In genomic region chr5:75335952-75336624, GRCh38 we compare ENCODE assay signal across 8 cellular contexts. TPM values are rescaled to one million over a fixed set of nuclear protein-coding genes. Genes with fewer than 3 reads are reported as not detected.
A peak's percentile ranks its signal among the peaks of the same experiment; 100 is the strongest.
DNase-seq lines count a peak whose midpoint lies in the region; ATAC-seq, FAIRE-seq and TF ChIP-seq lines count a peak whose summit lies in the region.

No MANE protein-coding gene starts in this region.

- peak overlapping the region; percentile 96 for H3K27ac ChIP-seq in SK-N-MC
- H3K27ac ChIP-seq in mucosa of rectum (ENCODE audit: low read depth in 2 of 2, low read length in 2 of 2), result peak overlapping the region; percentile 91 to 92

- no peaks in the 10 kb centered on the region for H3K9me2 ChIP-seq in Loucy (replicated peaks; ENCODE audit: low read depth, low read length)

- ATAC-seq in esophagus mucosa, result peak; percentile 81

- no peaks in the 10 kb centered on the region for H3F3A ChIP-seq in Loucy (ENCODE audit: low read depth)

- H3K27me3 ChIP-seq in BJ (ENCODE audit: control insufficient read depth, insufficient read depth, low read length) (no peaks in the 10 kb centered on the region), Loucy (ENCODE audit: insufficient read depth, low read length, poor library complexity, severe bottlenecking) (no peaks in the 10 kb centered on the region), mucosa of rectum (ENCODE audit: control insufficient read depth in 2 of 2, insufficient read depth in 2 of 2, low read length in 2 of 2) (no peaks in the 10 kb centered on the region)

- no peaks in the 10 kb centered on the region for H3K36me3 ChIP-seq in BJ (ENCODE audit: control insufficient read depth, insufficient read depth, low read length)
- no peaks in the 10 kb centered on the region; the same call in 1 of the 2 replicates for H3K36me3 ChIP-seq in Loucy (ENCODE audit: insufficient read depth, low read length)
- peaks cover 20% of the 10 kb centered on the region for H3K36me3 ChIP-seq in SK-N-MC (ENCODE audit: insufficient read depth, low read length)
- H3K36me3 ChIP-seq in mucosa of rectum (ENCODE audit: control insufficient read depth in 2 of 2, insufficient read depth in 2 of 2, low read length in 2 of 2), result no peaks in the 10 kb centered on the region

- peaks cover 41% of the 10 kb centered on the region for H3K79me2 ChIP-seq in Loucy (ENCODE audit: insufficient read depth, low read length)

- TF ChIP-seq CTCF in BJ (IDR thresholded peaks at IDR 0.05; ENCODE audit: insufficient read depth, low read depth, low read length), result peak; percentile 59
- no peak for TF ChIP-seq CTCF in Loucy (conservative IDR thresholded peaks at IDR 0.05; ENCODE audit: low read length)

- H3K4me1 ChIP-seq in Loucy (ENCODE audit: insufficient read depth, low read length, poor library complexity, severe bottlenecking), result peaks cover 36% of the 10 kb centered on the region
- H3K4me1 ChIP-seq in mucosa of rectum (ENCODE audit: control insufficient read depth in 2 of 2, insufficient read depth in 2 of 2, low read length in 2 of 2), result peaks cover 6 to 13% of the 10 kb centered on the region in 2 donors

- CTCF ChIA-PET in BJ (lab: Yijun Ruan, JAX), result interaction anchor here (1.6 kb wide), 1 partner anchor 282 kb away, joined by 4 read pairs; no protein-coding TSS in a partner anchor

- H3K9me3 ChIP-seq in Loucy (ENCODE audit: insufficient read depth, low read depth, low read length) (no peaks in the 10 kb centered on the region), SK-N-MC (ENCODE audit: low read depth, low read length) (no peaks in the 10 kb centered on the region), mucosa of rectum (ENCODE audit: control insufficient read depth in 2 of 2, low read length in 2 of 2) (no peaks in the 10 kb centered on the region)

- peak overlapping the region; percentile 59; the same call in 1 of the 2 replicates for H2AFZ ChIP-seq in Loucy (ENCODE audit: low read length)

- peaks cover 37% of the 10 kb centered on the region for H4K20me1 ChIP-seq in Loucy (ENCODE audit: insufficient read depth, low read length, poor library complexity, severe bottlenecking)

- H3K4me2 ChIP-seq in Loucy (ENCODE audit: low read depth, low read length, poor library complexity, severe bottlenecking), result peak overlapping the region; percentile 82

- H3K4me3 ChIP-seq in BJ (ENCODE audit: low read depth, low read length), result peak overlapping the region; percentile 64
- peak overlapping the region; percentile 74 for H3K4me3 ChIP-seq in Loucy (ENCODE audit: low read length, poor library complexity, severe bottlenecking)
- peak overlapping the region; percentile 90 for H3K4me3 ChIP-seq in SK-N-MC
- peak overlapping the region; percentile 92 to 95 for H3K4me3 ChIP-seq in mucosa of rectum (ENCODE audit: low read length in 2 of 2)

- POLR2A ChIA-PET in BJ (lab: Charles Lee), result no interaction called here

- peak; percentile 8 for FAIRE-seq in GM19239 (lab: Jason Lieb, UNC)

- DNase-seq in BJ (ENCODE audit: low read depth), result peak; percentile 38
- peak; percentile 18 for DNase-seq in GM19239 (ENCODE audit: insufficient read length, low spot score)
- DNase-seq in SK-N-MC (ENCODE audit: low read depth, low spot score), result peak; percentile 62
- DNase-seq in epidermal melanocyte (ENCODE audit: insufficient read length, low spot score), result no peak
- no peak for DNase-seq in activated T-cell treated with anti-CD3 and anti-CD28 coated beads, Interleukin-2, amount 50 U/mL, for 1 hour

- H3K9ac ChIP-seq in Loucy (ENCODE audit: low read depth, low read length, poor library complexity, severe bottlenecking) (peak overlapping the region; percentile 83), SK-N-MC (ENCODE audit: insufficient read length) (peak overlapping the region; percentile 90), mucosa of rectum (ENCODE audit: low read depth in 1 of 2, low read length in 2 of 2) (peak overlapping the region; percentile 82 to 86)

RNA-seq across cellular contexts. Expression of gene HMGCR, which starts 0.9 kb away (rescaled TPM):
- polyA plus RNA-seq in BJ (2011; rRNA removed), result 8.1 and 14.5 TPM in 2 replicates
- polyA minus RNA-seq in BJ (2011; rRNA and poly(A)+ RNA removed), result 16.9 and 20.4 TPM in 2 replicates
- total RNA-seq in esophagus mucosa, result 114 TPM

Comparison
In these comparisons a context has a peak if more than half of its experiments do, and no peak if none do; other contexts are left out.
1. DNase-seq: peak in BJ (single experiment), GM19239 (single experiment) and SK-N-MC (single experiment); none in epidermal melanocyte (single experiment) and activated T-cell treated with anti-CD3 and anti-CD28 coated beads, Interleukin-2, amount 50 U/mL, for 1 hour (single experiment).
2. Peak in every context shown above with its lines, with median percentiles within 50 percentile points of each other: H3K4me3 ChIP-seq and H3K9ac ChIP-seq.